In the genomic region with DNA sequence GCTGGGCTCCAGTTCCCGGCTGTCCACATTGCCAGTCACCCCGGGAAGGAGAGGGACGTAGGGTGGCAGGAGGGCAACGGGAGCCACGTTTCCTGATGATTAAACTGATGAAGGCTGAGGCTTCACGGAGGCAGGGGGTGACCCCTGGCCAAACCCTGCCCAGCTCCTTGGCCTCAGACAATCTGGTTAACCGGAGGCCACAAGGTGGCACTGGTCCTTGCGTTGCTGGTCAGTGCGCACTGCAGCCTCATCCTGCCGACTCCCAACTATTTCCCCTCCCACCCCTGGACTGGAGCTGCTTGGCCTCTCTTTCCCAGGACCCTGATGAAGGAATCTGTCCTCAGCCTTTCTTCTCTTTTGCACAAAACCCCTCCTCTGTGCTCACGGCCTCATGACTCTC, we compare ENCODE assay signal across 9 cellular contexts.
A peak's percentile ranks its signal among the peaks of the same experiment; 100 is the strongest.
DNase-seq lines count a peak whose midpoint lies in the region; ATAC-seq, FAIRE-seq and TF ChIP-seq lines count a peak whose summit lies in the region.
"Had no signal": no experiment of that assay in that cellular context is flagged by ENCODE, and none has a peak within 500 bp of the region (broad histone marks: within the 10 kb centered on the region; RNA-seq: fewer than 3 reads in every experiment).

No MANE protein-coding gene starts in this region.

- H3K9me1 ChIP-seq in keratinocyte (ENCODE audit: control insufficient read depth, extremely low read depth, insufficient read depth, low read length), result no peaks in the 10 kb centered on the region

- TF ChIP-seq POLR2A in body of pancreas (IDR thresholded peaks at IDR 0.05) (no peak), upper lobe of left lung (IDR thresholded peaks at IDR 0.05) (no peak)

- no peak overlapping the region for H2AFZ ChIP-seq in keratinocyte (ENCODE audit: control insufficient read depth, low read length)

- dilution Hi-C loops in keratinocyte (cut with MboI; ENCODE audit: extremely low pct_ligation_motif_present, low sequenced_read_pairs), result no loop called here

- no peak overlapping the region for H3K27ac Mint-ChIP-seq in mesothelial cell of epicardium
- H3K27ac Mint-ChIP-seq: activated CD4-positive, alpha-beta T cell treated with anti-CD3 and anti-CD28 coated beads, Interleukin-2, amount 10 ng/mL, durations not matched to agents 24 days and 14 days had no signal

- H3K27me3 Mint-ChIP-seq in mesothelial cell of epicardium (ENCODE audit: low read depth), result peaks cover 75% of the 10 kb centered on the region

- H3K27me3 ChIP-seq in body of pancreas, result no peaks in the 10 kb centered on the region
- peaks cover 16% of the 10 kb centered on the region for H3K27me3 ChIP-seq in keratinocyte (ENCODE audit: control insufficient read depth, extremely low read depth, insufficient read depth, low read length)
- no peaks in the 10 kb centered on the region for H3K27me3 ChIP-seq in upper lobe of left lung

- ATAC-seq in body of pancreas, result no peak
- peak in 1 of 2 donors; percentile 50 for ATAC-seq in upper lobe of left lung (ENCODE audit: low FRiP score in 2 of 2)
- ATAC-seq in HG02759 (IDR thresholded peaks at IDR 0.05; ENCODE audit: unreplicated experiment), result no peak

- H3K4me1 ChIP-seq in body of pancreas, result no peaks in the 10 kb centered on the region
- no peaks in the 10 kb centered on the region for H3K4me1 ChIP-seq in keratinocyte (ENCODE audit: control insufficient read depth, extremely low read depth, insufficient read depth, low read length)
- H3K4me1 ChIP-seq in upper lobe of left lung, result no peaks in the 10 kb centered on the region

- no peak for TF ChIP-seq EP300 in upper lobe of left lung (IDR thresholded peaks at IDR 0.05)

- no peaks in the 10 kb centered on the region for H3K36me3 Mint-ChIP-seq in mesothelial cell of epicardium

- FAIRE-seq in keratinocyte (lab: Jason Lieb, UNC), result no peak

- no peaks in the 10 kb centered on the region for H3K79me2 ChIP-seq in keratinocyte (ENCODE audit: control insufficient read depth, insufficient read depth, low read length)

- no peak overlapping the region for H3K9ac ChIP-seq in keratinocyte (ENCODE audit: control insufficient read depth, extremely low read depth, insufficient read depth, low read length)

- intact Hi-C loops in body of pancreas (cut with DNase I), result no loop called here

- TF ChIP-seq CTCF in body of pancreas (IDR thresholded peaks at IDR 0.05), result peak in 6 of 7 experiments; percentile 13 to 47 (median 34)
- peak in 2 of 3 experiments; percentile 31 to 47 for TF ChIP-seq CTCF in keratinocyte (optimal IDR thresholded peaks at IDR 0.05 in 1 of 3, IDR thresholded peaks at IDR 0.05 in 1 of 3, conservative IDR thresholded peaks at IDR 0.05 in 1 of 3; ENCODE audit: extremely low read depth in 1 of 3, insufficient read depth in 2 of 3, low read length in 3 of 3)
- peak in 5 of 6 experiments; percentile 27 to 45 (median 38) for TF ChIP-seq CTCF in upper lobe of left lung (IDR thresholded peaks at IDR 0.05)
- no peak for TF ChIP-seq CTCF in mesothelial cell of epicardium (IDR thresholded peaks at IDR 0.05; ENCODE audit: unreplicated experiment)

- no peaks in the 10 kb centered on the region for H4K20me1 ChIP-seq in keratinocyte (ENCODE audit: control insufficient read depth, extremely low read depth, insufficient read depth, low read length)

- no peaks in the 10 kb centered on the region for H3K4me1 Mint-ChIP-seq in mesothelial cell of epicardium
- H3K4me1 Mint-ChIP-seq: activated CD4-positive, alpha-beta T cell treated with anti-CD3 and anti-CD28 coated beads, Interleukin-2, amount 10 ng/mL, durations not matched to agents 24 days and 14 days had no signal

- no peak overlapping the region for H3K4me3 Mint-ChIP-seq in mesothelial cell of epicardium
- H3K4me3 Mint-ChIP-seq: activated CD4-positive, alpha-beta T cell treated with anti-CD3 and anti-CD28 coated beads, Interleukin-2, amount 10 ng/mL, durations not matched to agents 24 days and 14 days had no signal

- H3K9me3 Mint-ChIP-seq in mesothelial cell of epicardium, result no peaks in the 10 kb centered on the region
- H3K9me3 Mint-ChIP-seq: activated CD4-positive, alpha-beta T cell treated with anti-CD3 and anti-CD28 coated beads, Interleukin-2, amount 10 ng/mL, durations not matched to agents 24 days and 14 days had no signal

- no peaks in the 10 kb centered on the region for H3K9me3 ChIP-seq in body of pancreas
- H3K9me3 ChIP-seq in keratinocyte (ENCODE audit: control insufficient read depth, low read depth, low read length), result no peaks in the 10 kb centered on the region
- H3K9me3 ChIP-seq in upper lobe of left lung, result no peaks in the 10 kb centered on the region

- H3K4me2 ChIP-seq in keratinocyte (ENCODE audit: control insufficient read depth, extremely low read depth, insufficient read depth, low read depth, low read length), result no peak overlapping the region

- DNase-seq in NCI-H146 (lab: John Stamatoyannopoulos, UW) (peak; percentile 30), NCI-H146 treated with DMSO at 0.1 percent for 48 hours (lab: John Stamatoyannopoulos, UW; ENCODE audit: unreplicated experiment) (no peak), body of pancreas (peak; percentile 27 to 52 (median 42)), keratinocyte (ENCODE audit: low read depth, low spot score) (no peak), upper lobe of left lung (no peak), mesothelial cell of epicardium (ENCODE audit: low spot score in 2 of 2, unreplicated experiment in 2 of 2) (no peak), NCI-H1694 (lab: John Stamatoyannopoulos, UW) (no peak)
- DNase-seq: activated CD4-positive, alpha-beta T cell treated with anti-CD3 and anti-CD28 coated beads, Interleukin-2, amount 10 ng/mL, durations not matched to agents 24 days and 14 days had no signal

- H3K27ac ChIP-seq in body of pancreas (no peak overlapping the region), keratinocyte (ENCODE audit: control insufficient read depth, insufficient read depth, low read length) (no peak overlapping the region), upper lobe of left lung (no peak overlapping the region)

- WGBS in body of pancreas, 2 donors, result 22 to 23% methylated on average over 9 to 11 of the region's 11 CpGs
- 33 to 38% methylated on average over 5 to 8 of the region's 11 CpGs for WGBS in upper lobe of left lung, 2 donors

- H3K36me3 ChIP-seq in body of pancreas (replicated peaks in 1 of 2; ENCODE audit: insufficient read depth in 1 of 2, low read depth in 2 of 2) (no peaks in the 10 kb centered on the region), keratinocyte (ENCODE audit: control insufficient read depth in 2 of 2, extremely low read depth in 1 of 2, insufficient read depth in 2 of 2, low read length in 2 of 2) (no peaks in the 10 kb centered on the region), upper lobe of left lung (no peaks in the 10 kb centered on the region)

- H3K4me3 ChIP-seq in body of pancreas, result no peak overlapping the region
- H3K4me3 ChIP-seq in keratinocyte (ENCODE audit: control insufficient read depth in 2 of 3, extremely low read depth in 1 of 3, insufficient read depth in 2 of 3, low read depth in 1 of 3, low read length in 3 of 3), result no peak overlapping the region
- no peak overlapping the region for H3K4me3 ChIP-seq in upper lobe of left lung

Comparison
In these comparisons a context has a peak if more than half of its experiments do, and no peak if none do; other contexts are left out.
1. DNase-seq: peak in NCI-H146 (single experiment) and body of pancreas (4 of 4); none in NCI-H146 treated with DMSO at 0.1 percent for 48 hours (single experiment), keratinocyte (single experiment), upper lobe of left lung (0 of 2), mesothelial cell of epicardium (0 of 2) and NCI-H1694 (single experiment).